In genomic region chr10:101041252-101041761, GRCh38 we compare ENCODE assay signal across 9 cellular contexts. TPM values are rescaled to one million over a fixed set of nuclear protein-coding genes. Genes with fewer than 3 reads are reported as not detected.
DNase-seq lines count a peak whose midpoint lies in the region; ATAC-seq, FAIRE-seq and TF ChIP-seq lines count a peak whose summit lies in the region.
"Had no signal": no experiment of that assay in that cellular context is flagged by ENCODE, and none has a peak within 500 bp of the region (broad histone marks: within the 10 kb centered on the region; RNA-seq: fewer than 3 reads in every experiment).

No MANE protein-coding gene starts in this region.

- TF ChIP-seq CTCF in Caco-2 (IDR thresholded peaks at IDR 0.05; ENCODE audit: insufficient read depth in 1 of 2, low read depth in 1 of 2, low read length in 1 of 2, severe bottlenecking in 1 of 2, unreplicated experiment in 1 of 2) (peak; percentile 85 to 95), KMS-11 (conservative IDR thresholded peaks at IDR 0.05; ENCODE audit: low read depth, low read length) (peak; percentile 77), foreskin fibroblast (IDR thresholded peaks at IDR 0.05; ENCODE audit: low read depth, low read length) (peak; percentile 90), pancreas (IDR thresholded peaks at IDR 0.05) (peak; percentile 56 to 83 (median 76))

- POLR2A ChIA-PET in Caco-2 (lab: Charles Lee): interaction anchor here (0.6 to 1.3 kb wide), 3 partner anchors 10 to 217 kb away, joined by 3 to 12 read pairs (median 4); no protein-coding TSS in a partner anchor

- CTCF ChIA-PET in Caco-2 (lab: Charles Lee): interaction anchor here (0.6 to 3.1 kb wide), 23 partner anchors 9 to 598 kb away, joined by 3 to 43 read pairs (median 6); partner anchors contain the start of genes PDZD7 and SFXN3

- H3K27me3 ChIP-seq in Caco-2 (replicated peaks; ENCODE audit: control insufficient read depth, insufficient read depth, low read length): no peaks in the 10 kb centered on the region
- H3K27me3 ChIP-seq in KMS-11 (ENCODE audit: insufficient read depth, low read depth): no peaks in the 10 kb centered on the region
- no peaks in the 10 kb centered on the region for H3K27me3 ChIP-seq in pancreas
- no peaks in the 10 kb centered on the region for H3K27me3 ChIP-seq in aorta (ENCODE audit: control insufficient read depth in 1 of 2, insufficient read depth in 2 of 2, low read length in 1 of 2)

- BruUV-seq in Caco-2 (replicated peaks; lab: Mats Ljungman, UMichigan): no TSS peak

- no peak overlapping the region for H2AFZ ChIP-seq in KMS-11 (ENCODE audit: low read depth)

- no peaks in the 10 kb centered on the region for H3K9me3 Mint-ChIP-seq in Caco-2 (ENCODE audit: unreplicated experiment)
- no peaks in the 10 kb centered on the region for H3K9me3 Mint-ChIP-seq in activated T-helper 17 cell treated with anti-CD3 and anti-CD28 coated beads, Interleukin-2, amount 50 U/mL, for 72 hours
- H3K9me3 Mint-ChIP-seq: activated naive CD4-positive, alpha-beta T cell treated with anti-CD3 and anti-CD28 coated beads, Interleukin-2, amount 50 U/mL, for 24 hours had no signal

- peaks cover 14% of the 10 kb centered on the region for H3K4me1 Mint-ChIP-seq in Caco-2 (ENCODE audit: low read depth, unreplicated experiment)
- H3K4me1 Mint-ChIP-seq in activated T-helper 17 cell treated with anti-CD3 and anti-CD28 coated beads, Interleukin-2, amount 50 U/mL, for 72 hours: peaks cover 20% of the 10 kb centered on the region

- H3K27ac Mint-ChIP-seq in Caco-2 (ENCODE audit: unreplicated experiment): no peak overlapping the region
- no peak overlapping the region for H3K27ac Mint-ChIP-seq in activated T-helper 17 cell treated with anti-CD3 and anti-CD28 coated beads, Interleukin-2, amount 50 U/mL, for 72 hours
- H3K27ac Mint-ChIP-seq: activated naive CD4-positive, alpha-beta T cell treated with anti-CD3 and anti-CD28 coated beads, Interleukin-2, amount 50 U/mL, for 24 hours had no signal

- H3K9ac ChIP-seq in KMS-11: no peak overlapping the region

- H3K36me3 ChIP-seq in Caco-2 (ENCODE audit: control insufficient read depth, insufficient read depth, low read length) (no peaks in the 10 kb centered on the region), KMS-11 (ENCODE audit: insufficient read depth) (no peaks in the 10 kb centered on the region), pancreas (peaks cover 0 to 16% (median 12%) of the 10 kb centered on the region in 3 donors), aorta (ENCODE audit: control insufficient read depth in 1 of 2, insufficient read depth in 2 of 2, low read length in 1 of 2) (peaks cover 7% of the 10 kb centered on the region in 2 donors)

- no peak overlapping the region for H3K4me3 ChIP-seq in Caco-2 (ENCODE audit: low read depth, low read length)
- no peak overlapping the region for H3K4me3 ChIP-seq in KMS-11 (IDR thresholded peaks at IDR 0.05; ENCODE audit: insufficient read depth, low read depth, low read length)
- no peak overlapping the region for H3K4me3 ChIP-seq in foreskin fibroblast (ENCODE audit: low read depth in 1 of 2, low read length in 2 of 2)
- no peak overlapping the region for H3K4me3 ChIP-seq in pancreas
- H3K4me3 ChIP-seq in aorta (ENCODE audit: low read length in 2 of 2): no peak overlapping the region

- peak; percentile 86 to 88 for DNase-seq in Caco-2
- peak; percentile 80 for DNase-seq in RPMI7951 (ENCODE audit: low read depth)
- DNase-seq in foreskin fibroblast: peak; percentile 76 to 92
- DNase-seq in pancreas: peak; percentile 77 to 83 (median 80)
- peak; percentile 85 for DNase-seq in aorta

- H4K20me1 ChIP-seq in KMS-11 (ENCODE audit: insufficient read depth): no peaks in the 10 kb centered on the region

- H3K9me3 ChIP-seq in Caco-2 (no peaks in the 10 kb centered on the region), pancreas (no peaks in the 10 kb centered on the region), aorta (ENCODE audit: control insufficient read depth, low read length) (no peaks in the 10 kb centered on the region)

- H3K79me2 ChIP-seq in KMS-11 (ENCODE audit: insufficient read depth, low read depth): no peaks in the 10 kb centered on the region

- H3K36me3 Mint-ChIP-seq in Caco-2 (ENCODE audit: insufficient read depth, unreplicated experiment): no peaks in the 10 kb centered on the region
- peaks cover 27% of the 10 kb centered on the region for H3K36me3 Mint-ChIP-seq in activated T-helper 17 cell treated with anti-CD3 and anti-CD28 coated beads, Interleukin-2, amount 50 U/mL, for 72 hours (ENCODE audit: low read depth)

- no peak overlapping the region; the same call in 1 of the 2 replicates for H3K4me2 ChIP-seq in KMS-11

- H3K27ac ChIP-seq in KMS-11 (no peak overlapping the region), pancreas (no peak overlapping the region), aorta (ENCODE audit: low read depth in 1 of 2, low read length in 2 of 2) (no peak overlapping the region)

- ATAC-seq in GM21360 (IDR thresholded peaks at IDR 0.05; ENCODE audit: unreplicated experiment) (peak; percentile 49), pancreas (peak; percentile 57 to 84 (median 74)), aorta (ENCODE audit: low FRiP score) (peak; percentile 88)
- ATAC-seq in activated T-helper 17 cell treated with anti-CD3 and anti-CD28 coated beads, Interleukin-2, amount 50 U/mL, for 72 hours (replicated peaks): peak; percentile 71

- WGBS in pancreas, 2 donors: 21 to 29% methylated on average over 5 to 6 of the region's 6 CpGs
- 15 to 18% methylated on average over 6 of the region's 6 CpGs for WGBS in aorta, 2 donors

- peak; percentile 54 for FAIRE-seq in pancreas (lab: Jason Lieb, UNC)

- intact Hi-C loops in Caco-2 (cut with micrococcal nuclease; ENCODE audit: unreplicated experiment) (loop anchor here (1.0 to 2.0 kb wide), 6 partner anchors 9 to 101 kb away; no protein-coding TSS in a partner anchor), pancreas (cut with DNase I) (no loop called here), aorta (cut with DNase I) (loop anchor here in 1 of 2 donors (2.0 kb wide), 1 partner anchor 25 kb away; no protein-coding TSS in a partner anchor)

- no peaks in the 10 kb centered on the region for H3K27me3 Mint-ChIP-seq in Caco-2 (ENCODE audit: insufficient read depth, unreplicated experiment)
- H3K27me3 Mint-ChIP-seq in activated T-helper 17 cell treated with anti-CD3 and anti-CD28 coated beads, Interleukin-2, amount 50 U/mL, for 72 hours: peaks cover 2% of the 10 kb centered on the region
- H3K27me3 Mint-ChIP-seq: activated naive CD4-positive, alpha-beta T cell treated with anti-CD3 and anti-CD28 coated beads, Interleukin-2, amount 50 U/mL, for 24 hours had no signal

- no peak overlapping the region for H3K4me3 Mint-ChIP-seq in Caco-2 (ENCODE audit: unreplicated experiment)
- H3K4me3 Mint-ChIP-seq in activated T-helper 17 cell treated with anti-CD3 and anti-CD28 coated beads, Interleukin-2, amount 50 U/mL, for 72 hours: no peak overlapping the region

- H3K4me1 ChIP-seq in Caco-2 (peaks cover 24% of the 10 kb centered on the region), KMS-11 (ENCODE audit: low read depth, poor library complexity, severe bottlenecking) (peaks cover 23% of the 10 kb centered on the region), pancreas (peaks cover 5 to 12% (median 6%) of the 10 kb centered on the region in 3 donors), aorta (ENCODE audit: control insufficient read depth in 1 of 2, insufficient read depth in 2 of 2, low read length in 2 of 2) (no peaks in the 10 kb centered on the region)

RNA-seq across cellular contexts. Expression of gene SFXN3, which starts 10.3 kb away (rescaled TPM):
- total RNA-seq in Caco-2 (2022) (23.4 and 30.3 TPM in 2 replicates), pancreas (10 to 100 TPM in 5 of 6 donors, 1 to 10 TPM in 1; 8.2 to 33.5 (median 13.8) TPM), aorta (100 to 1,000 TPM in 1 of 2 donors, 10 to 100 TPM in 1; 91.5 to 113 TPM)
- total RNA-seq in RPMI7951 (2014; rRNA removed; shearing (Covaris generic)): 115 and 125 TPM in 2 replicates
- 100 to 1,000 TPM in 1 of 2 donors, 10 to 100 TPM in 1; 45.9 to 150 TPM for total RNA-seq in activated T-helper 17 cell treated with anti-CD3 and anti-CD28 coated beads, Interleukin-2, amount 50 U/mL, for 72 hours
- polyA plus RNA-seq in pancreas (10 to 100 TPM; 19.2 to 19.3 TPM), aorta (10 to 100 TPM; 42.6 to 97.1 TPM)

RNA-seq across cellular contexts. Expression of gene PDZD7, which starts 10.4 kb away (rescaled TPM):
- total RNA-seq in Caco-2 (2022) (1.4 and 1.5 TPM in 2 replicates), pancreas (under 1 TPM; 0.18 to 0.49 (median 0.27) TPM), aorta (1 to 10 TPM; 1.1 to 1.6 TPM)
- 2.0 and 2.8 TPM in 2 replicates for total RNA-seq in RPMI7951 (2014; rRNA removed; shearing (Covaris generic))
- 1 to 10 TPM in 1 of 2 donors, under 1 TPM in 1; 0.48 to 2.9 TPM for total RNA-seq in activated T-helper 17 cell treated with anti-CD3 and anti-CD28 coated beads, Interleukin-2, amount 50 U/mL, for 72 hours
- polyA plus RNA-seq in pancreas (under 1 TPM; 0.89 to 0.99 TPM), aorta (1 to 10 TPM in 1 of 2 donors, under 1 TPM in 1; 0.97 to 3.9 TPM)

RNA-seq across cellular contexts. Expression of gene KAZALD1, which starts 20.5 kb away (rescaled TPM):
- total RNA-seq in Caco-2 (2022) (41.3 and 42.3 TPM in 2 replicates), pancreas (1 to 10 TPM in 2 of 6 donors, under 1 TPM in 4; 0.19 to 1.5 (median 0.67) TPM), aorta (10 to 100 TPM; 12.4 to 17.6 TPM)
- total RNA-seq in RPMI7951 (2014; rRNA removed; shearing (Covaris generic)): 8.1 and 11.4 TPM in 2 replicates
- total RNA-seq in activated T-helper 17 cell treated with anti-CD3 and anti-CD28 coated beads, Interleukin-2, amount 50 U/mL, for 72 hours: under 1 TPM; 0.45 to 0.71 TPM
- polyA plus RNA-seq in pancreas (1 to 10 TPM; 1.3 to 1.6 TPM), aorta (10 to 100 TPM; 12.9 to 20.7 TPM)

RNA-seq across cellular contexts. Expression of gene LZTS2, which starts 41.7 kb away (rescaled TPM):
- total RNA-seq in Caco-2 (2022): 53.3 and 54.8 TPM in 2 replicates
- 20.3 and 29.7 TPM in 2 replicates for total RNA-seq in RPMI7951 (2014; rRNA removed; shearing (Covaris generic))
- total RNA-seq in activated T-helper 17 cell treated with anti-CD3 and anti-CD28 coated beads, Interleukin-2, amount 50 U/mL, for 72 hours: 10 to 100 TPM; 15.0 to 24.8 TPM
- 10 to 100 TPM; 10.5 to 26.5 (median 14.4) TPM for total RNA-seq in pancreas
- polyA plus RNA-seq in pancreas: 10 to 100 TPM; 41.1 to 52.2 TPM
- total RNA-seq in aorta: 10 to 100 TPM; 94.0 to 95.3 TPM
- 100 to 1,000 TPM in 1 of 2 donors, 10 to 100 TPM in 1; 38.3 to 108 TPM for polyA plus RNA-seq in aorta

RNA-seq across cellular contexts. Expression of gene TWNK, which starts 54.0 kb away (rescaled TPM):
- 26.2 and 29.8 TPM in 2 replicates for total RNA-seq in Caco-2 (2022)
- 6.4 and 7.8 TPM in 2 replicates for total RNA-seq in RPMI7951 (2014; rRNA removed; shearing (Covaris generic))
- 10 to 100 TPM; 12.0 to 24.9 TPM for total RNA-seq in activated T-helper 17 cell treated with anti-CD3 and anti-CD28 coated beads, Interleukin-2, amount 50 U/mL, for 72 hours
- 1 to 10 TPM; 1.7 to 5.4 (median 3.8) TPM for total RNA-seq in pancreas
- polyA plus RNA-seq in pancreas: 1 to 10 TPM; 3.1 to 3.2 TPM
- total RNA-seq in aorta: 1 to 10 TPM; 4.6 to 5.7 TPM
- polyA plus RNA-seq in aorta: 1 to 10 TPM; 3.0 to 4.5 TPM
